17 cellular contexts compared by ENCODE assay signal in genomic region chr2:68994864-68995263, GRCh38. TPM values are rescaled to one million over a fixed set of nuclear protein-coding genes. Genes with fewer than 3 reads are reported as not detected.
DNase-seq lines count a peak whose midpoint lies in the region; ATAC-seq and TF ChIP-seq lines count a peak whose summit lies in the region.
"Had no signal": no experiment of that assay in that cellular context is flagged by ENCODE, and none has a peak within 500 bp of the region (broad histone marks: within the 10 kb centered on the region; RNA-seq: fewer than 3 reads in every experiment).

No MANE protein-coding gene starts in this region.

- peaks cover 32% of the 10 kb centered on the region for H3K27me3 Mint-ChIP-seq in activated CD4-positive, alpha-beta T cell treated with anti-CD3 and anti-CD28 coated beads, Interleukin-2, amount 10 ng/mL, durations not matched to agents 24 days and 14 days
- peaks cover 31% of the 10 kb centered on the region for H3K27me3 Mint-ChIP-seq in activated CD4-positive, alpha-beta T cell treated with anti-CD3 and anti-CD28 coated beads, Interleukin-2, amount 10 ng/mL, durations not matched to agents 7 days and 5 days

- no peaks in the 10 kb centered on the region for H3K9me3 ChIP-seq in aorta (ENCODE audit: control insufficient read depth, low read length)
- H3K9me3 ChIP-seq: Peyer's patch had no signal

- CTCF ChIA-PET in activated CD4-positive, alpha-beta T cell treated with anti-CD3 and anti-CD28 coated beads, Interleukin-2, amount 10 ng/mL, durations not matched to agents 7 days and 5 days (lab: Charles Lee) = no interaction called here

- no peaks in the 10 kb centered on the region for H3K4me1 ChIP-seq in aorta (ENCODE audit: control insufficient read depth in 1 of 2, insufficient read depth in 2 of 2, low read length in 2 of 2)
- H3K4me1 ChIP-seq: Peyer's patch had no signal

- no peak overlapping the region for H3K27ac ChIP-seq in aorta (ENCODE audit: low read depth in 1 of 2, low read length in 2 of 2)
- H3K27ac ChIP-seq: 22Rv1, Peyer's patch had no signal

- no peaks in the 10 kb centered on the region for H3K9me3 Mint-ChIP-seq in activated CD4-positive, alpha-beta T cell treated with anti-CD3 and anti-CD28 coated beads, Interleukin-2, amount 10 ng/mL, durations not matched to agents 24 days and 14 days
- no peaks in the 10 kb centered on the region for H3K9me3 Mint-ChIP-seq in activated CD4-positive, alpha-beta T cell treated with anti-CD3 and anti-CD28 coated beads, Interleukin-2, amount 10 ng/mL, durations not matched to agents 7 days and 5 days

- no peak overlapping the region for H3K4me3 Mint-ChIP-seq in activated CD4-positive, alpha-beta T cell treated with anti-CD3 and anti-CD28 coated beads, Interleukin-2, amount 10 ng/mL, durations not matched to agents 24 days and 14 days
- no peak overlapping the region for H3K4me3 Mint-ChIP-seq in activated CD4-positive, alpha-beta T cell treated with anti-CD3 and anti-CD28 coated beads, Interleukin-2, amount 10 ng/mL, durations not matched to agents 7 days and 5 days
- H3K4me3 Mint-ChIP-seq: neural crest cell had no signal

- H3K36me3 ChIP-seq in aorta (ENCODE audit: control insufficient read depth in 1 of 2, insufficient read depth in 2 of 2, low read length in 1 of 2) = no peaks in the 10 kb centered on the region
- H3K36me3 ChIP-seq: Peyer's patch had no signal

- ATAC-seq in aorta (ENCODE audit: low FRiP score) (peak; percentile 60), GM21423 (IDR thresholded peaks at IDR 0.05; ENCODE audit: unreplicated experiment) (no peak)
- ATAC-seq: left lobe of liver had no signal

- no peaks in the 10 kb centered on the region for H3K36me3 Mint-ChIP-seq in activated CD4-positive, alpha-beta T cell treated with anti-CD3 and anti-CD28 coated beads, Interleukin-2, amount 10 ng/mL, durations not matched to agents 24 days and 14 days (ENCODE audit: low read depth)
- H3K36me3 Mint-ChIP-seq in activated CD4-positive, alpha-beta T cell treated with anti-CD3 and anti-CD28 coated beads, Interleukin-2, amount 10 ng/mL, durations not matched to agents 7 days and 5 days (ENCODE audit: low read depth) = no peaks in the 10 kb centered on the region

- H3K4me1 Mint-ChIP-seq in activated CD4-positive, alpha-beta T cell treated with anti-CD3 and anti-CD28 coated beads, Interleukin-2, amount 10 ng/mL, durations not matched to agents 24 days and 14 days = no peaks in the 10 kb centered on the region
- no peaks in the 10 kb centered on the region for H3K4me1 Mint-ChIP-seq in activated CD4-positive, alpha-beta T cell treated with anti-CD3 and anti-CD28 coated beads, Interleukin-2, amount 10 ng/mL, durations not matched to agents 7 days and 5 days

- peak; percentile 32 for DNase-seq in activated CD4-positive, alpha-beta T cell treated with anti-CD3 and anti-CD28 coated beads, Interleukin-2, amount 10 ng/mL, durations not matched to agents 24 days and 14 days
- DNase-seq in activated CD4-positive, alpha-beta T cell treated with anti-CD3 and anti-CD28 coated beads, Interleukin-2, amount 10 ng/mL, durations not matched to agents 7 days and 5 days = no peak
- DNase-seq in astrocyte of the spinal cord (ENCODE audit: low read depth, low spot score) = peak; percentile 87
- DNase-seq in iris pigment epithelial cell (ENCODE audit: low read depth) = peak; percentile 43
- DNase-seq in aorta = peak; percentile 78 to 81
- DNase-seq in COLO829 (ENCODE audit: low spot score) = no peak
- no peak for DNase-seq in DMS53 treated with DMSO at 0.1 percent for 48 hours (lab: John Stamatoyannopoulos, UW; ENCODE audit: unreplicated experiment)
- DNase-seq: activated CD4-positive, alpha-beta T cell treated with anti-CD3 and anti-CD28 coated beads, Interleukin-2, amount 50 U/mL, for 1 hour; amygdala; effector CD8-positive, alpha-beta T cell; NCI-H510A treated with DMSO at 0.1 percent for 48 hours; Peyer's patch had no signal

- TF ChIP-seq CTCF in astrocyte of the spinal cord (IDR thresholded peaks at IDR 0.05; ENCODE audit: low read depth, low read length) = no peak

- H3K27ac Mint-ChIP-seq in activated CD4-positive, alpha-beta T cell treated with anti-CD3 and anti-CD28 coated beads, Interleukin-2, amount 10 ng/mL, durations not matched to agents 24 days and 14 days = no peak overlapping the region
- H3K27ac Mint-ChIP-seq in activated CD4-positive, alpha-beta T cell treated with anti-CD3 and anti-CD28 coated beads, Interleukin-2, amount 10 ng/mL, durations not matched to agents 7 days and 5 days = no peak overlapping the region

- intact Hi-C loops in activated CD4-positive, alpha-beta T cell treated with anti-CD3 and anti-CD28 coated beads, Interleukin-2, amount 10 ng/mL, durations not matched to agents 24 days and 14 days (cut with micrococcal nuclease) = no loop called here
- intact Hi-C loops in aorta (cut with DNase I) = no loop called here

- no peak overlapping the region for H3K4me3 ChIP-seq in astrocyte of the spinal cord (ENCODE audit: low read depth, low read length)
- no peak overlapping the region for H3K4me3 ChIP-seq in aorta (ENCODE audit: low read length in 2 of 2)
- H3K4me3 ChIP-seq: Peyer's patch had no signal

- 8 to 9% methylated on average over 4 of the region's 4 CpGs for WGBS in aorta, 2 donors

- POLR2A ChIA-PET in activated CD4-positive, alpha-beta T cell treated with anti-CD3 and anti-CD28 coated beads, Interleukin-2, amount 10 ng/mL, durations not matched to agents 7 days and 5 days (lab: Charles Lee) = no interaction called here

- in situ Hi-C loops in astrocyte of the spinal cord (cut with HindIII; ENCODE audit: low sequenced_read_pairs) = no loop called here

- H3K27me3 ChIP-seq in aorta (ENCODE audit: control insufficient read depth in 1 of 2, insufficient read depth in 2 of 2, low read length in 1 of 2) = no peaks in the 10 kb centered on the region
- H3K27me3 ChIP-seq: Peyer's patch had no signal

RNA-seq across cellular contexts. Expression of gene ANTXR1, which starts 18.1 kb away (rescaled TPM):
- total RNA-seq in activated CD4-positive, alpha-beta T cell treated with anti-CD3 and anti-CD28 coated beads, Interleukin-2, amount 10 ng/mL, durations not matched to agents 24 days and 14 days = 0.09 TPM in 1 of 2 replicates, not detected in the other
- under 1 TPM; 0.05 to 0.23 TPM for total RNA-seq in activated CD4-positive, alpha-beta T cell treated with anti-CD3 and anti-CD28 coated beads, Interleukin-2, amount 10 ng/mL, durations not matched to agents 7 days and 5 days
- 100 to 1,000 TPM; 181 to 358 TPM for total RNA-seq in aorta
- 100 to 1,000 TPM; 136 to 139 TPM for polyA plus RNA-seq in aorta
- total RNA-seq: T-helper 2 cell treated with Interferon-gamma antibody and Interleukin-4, amounts not matched to agents 100 ng/mL and 5 ng/mL, for 36 hours had no signal

RNA-seq across cellular contexts. Expression of gene GKN1, which starts 20.4 kb away (rescaled TPM):
- not detected in 2 replicates for total RNA-seq in activated CD4-positive, alpha-beta T cell treated with anti-CD3 and anti-CD28 coated beads, Interleukin-2, amount 10 ng/mL, durations not matched to agents 24 days and 14 days
- not detected for total RNA-seq in activated CD4-positive, alpha-beta T cell treated with anti-CD3 and anti-CD28 coated beads, Interleukin-2, amount 10 ng/mL, durations not matched to agents 7 days and 5 days
- total RNA-seq in aorta = not detected
- 1 to 10 TPM; 2.3 to 5.1 TPM for polyA plus RNA-seq in aorta
- total RNA-seq: left lobe of liver; neural crest cell; Peyer's patch; T-helper 2 cell treated with Interferon-gamma antibody and Interleukin-4, amounts not matched to agents 100 ng/mL and 5 ng/mL, for 36 hours had no signal

RNA-seq across cellular contexts. Expression of gene GKN2, which starts 42.2 kb away (rescaled TPM):
- total RNA-seq in activated CD4-positive, alpha-beta T cell treated with anti-CD3 and anti-CD28 coated beads, Interleukin-2, amount 10 ng/mL, durations not matched to agents 24 days and 14 days = not detected in 2 replicates
- not detected for total RNA-seq in activated CD4-positive, alpha-beta T cell treated with anti-CD3 and anti-CD28 coated beads, Interleukin-2, amount 10 ng/mL, durations not matched to agents 7 days and 5 days
- total RNA-seq in aorta = not detected
- polyA plus RNA-seq in aorta = 1 to 10 TPM; 1.5 to 1.9 TPM
- total RNA-seq: left lobe of liver; neural crest cell; Peyer's patch; T-helper 2 cell treated with Interferon-gamma antibody and Interleukin-4, amounts not matched to agents 100 ng/mL and 5 ng/mL, for 36 hours had no signal

Comparison
In these comparisons a context has a peak if more than half of its experiments do, and no peak if none do; other contexts are left out.
1. DNase-seq: peak in activated CD4-positive, alpha-beta T cell treated with anti-CD3 and anti-CD28 coated beads, Interleukin-2, amount 10 ng/mL, durations not matched to agents 24 days and 14 days (single experiment), astrocyte of the spinal cord (single experiment), iris pigment epithelial cell (single experiment) and aorta (2 of 2); none in activated CD4-positive, alpha-beta T cell treated with anti-CD3 and anti-CD28 coated beads, Interleukin-2, amount 10 ng/mL, durations not matched to agents 7 days and 5 days (single experiment), COLO829 (single experiment) and DMS53 treated with DMSO at 0.1 percent for 48 hours (single experiment).
2. RNA of gene ANTXR1, which starts 18.1 kb away (total RNA-seq): 181 to 358 TPM in aorta; 0.05 to 0.23 TPM in activated CD4-positive, alpha-beta T cell treated with anti-CD3 and anti-CD28 coated beads, Interleukin-2, amount 10 ng/mL, durations not matched to agents 7 days and 5 days and 0.09 TPM in activated CD4-positive, alpha-beta T cell treated with anti-CD3 and anti-CD28 coated beads, Interleukin-2, amount 10 ng/mL, durations not matched to agents 24 days and 14 days; every median in the first group is over 100 times any median in the second.